10 cellular contexts compared by ENCODE assay signal in genomic region chr16:84224554-84224953, GRCh38. TPM values are rescaled to one million over a fixed set of nuclear protein-coding genes. Genes with fewer than 3 reads are reported as not detected.
"Had no signal": no experiment of that assay in that cellular context is flagged by ENCODE, and none has a peak within 500 bp of the region (broad histone marks: within the 10 kb centered on the region; RNA-seq: fewer than 3 reads in every experiment).

No MANE protein-coding gene starts in this region.

- DNase-seq: H9, HCEC 1CT, IMR-90, KBM-7 had no signal

- ATAC-seq: GM23338 had no signal

- H3K4me2 ChIP-seq: GM23338, KMS-11 had no signal

- H3K4me3 ChIP-seq: GM23338 had no signal

- H3K27ac ChIP-seq: HL-60, KMS-11 had no signal

- H2AFZ ChIP-seq: GM23338 had no signal

- FAIRE-seq: H1, H54 had no signal

RNA-seq across cellular contexts. Expression of gene KCNG4, which starts 15.3 kb away (rescaled TPM):
- total RNA-seq: H1, H9, HT1080, IMR-90 had no signal
- polyA plus RNA-seq: GM23338, H1, IMR-90 had no signal

RNA-seq across cellular contexts. Expression of gene ADAD2, which starts 33.6 kb away (rescaled TPM):
- total RNA-seq: HT1080, IMR-90 had no signal
- polyA plus RNA-seq: IMR-90 had no signal
